Comparison of ENCODE assay signal across 12 cellular contexts in the genomic region with DNA sequence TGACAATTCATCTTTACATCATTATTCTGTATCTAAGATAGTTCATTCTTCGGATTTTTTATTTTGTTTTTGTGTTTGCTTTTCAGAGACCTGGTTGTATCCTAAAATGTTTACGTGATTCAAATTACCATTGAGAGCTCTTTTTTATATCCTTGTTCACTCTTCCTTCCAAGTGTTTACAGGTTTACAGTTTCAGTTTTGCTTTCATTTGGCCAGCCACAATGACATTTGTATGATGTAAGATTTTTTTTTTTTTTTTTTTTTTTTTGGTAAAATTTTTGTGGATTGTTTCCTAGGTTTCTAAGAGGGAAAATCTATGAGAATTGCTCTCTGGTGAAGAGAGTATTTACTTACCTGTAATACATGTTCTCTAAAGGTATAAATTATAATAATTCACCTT. TPM values are rescaled to one million over a fixed set of nuclear protein-coding genes. Genes with fewer than 3 reads are reported as not detected.
DNase-seq lines count a peak whose midpoint lies in the region; ATAC-seq and TF ChIP-seq lines count a peak whose summit lies in the region.
"Had no signal": no experiment of that assay in that cellular context is flagged by ENCODE, and none has a peak within 500 bp of the region (broad histone marks: within the 10 kb centered on the region; RNA-seq: fewer than 3 reads in every experiment).

No MANE protein-coding gene starts in this region.

- peaks cover 6% of the 10 kb centered on the region for H3K27me3 Mint-ChIP-seq in GM23338 (ENCODE audit: insufficient read depth, low read depth, poor library complexity)

- H3K36me3 Mint-ChIP-seq in GM23338 (ENCODE audit: low read depth) = peaks cover 86% of the 10 kb centered on the region
- H3K36me3 Mint-ChIP-seq in activated naive CD4-positive, alpha-beta T cell treated with anti-CD3 and anti-CD28 coated beads, Interleukin-2, amount 50 U/mL, for 72 hours = peaks cover 20 to 36% of the 10 kb centered on the region in 2 donors

- H3F3A ChIP-seq in GM23338 (replicated peaks; ENCODE audit: low read depth) = peaks cover 6% of the 10 kb centered on the region; the same call in 1 of the 2 replicates

- TF ChIP-seq CTCF in AG09319 (IDR thresholded peaks at IDR 0.05; ENCODE audit: low read depth, low read length) = no peak
- TF ChIP-seq CTCF in GM23338 (conservative IDR thresholded peaks at IDR 0.05; ENCODE audit: low read depth in 2 of 2) = no peak
- no peak for TF ChIP-seq CTCF in fibroblast of the aortic adventitia (IDR thresholded peaks at IDR 0.05; ENCODE audit: insufficient read depth, low read length)

- DNase-seq in AG09319 (ENCODE audit: extremely low read depth, low read depth) (peak; percentile 4), GM23338 (ENCODE audit: low spot score) (no peak), fibroblast of the aortic adventitia (ENCODE audit: low read depth) (peak; percentile 20), D341Med (ENCODE audit: low spot score) (no peak), H7 (no peak), AML-193 (lab: John Stamatoyannopoulos, UW) (no peak), COR-L47 (lab: John Stamatoyannopoulos, UW) (no peak)
- no peak for DNase-seq in activated naive CD4-positive, alpha-beta T cell treated with anti-CD3 and anti-CD28 coated beads, Interleukin-2, amount 50 U/mL, for 72 hours (ENCODE audit: low spot score in 2 of 2)
- DNase-seq: NCI-H2107; stimulated activated CD4-positive, alpha-beta T cell treated with anti-CD3 and anti-CD28 coated beads, Interleukin-15, amount 100 ng/mL, for 24 hours had no signal

- no peaks in the 10 kb centered on the region for H3K4me1 ChIP-seq in GM23338 (ENCODE audit: insufficient read depth)

- no peaks in the 10 kb centered on the region; the same call in 2 of the 3 replicates for H3K9me3 Mint-ChIP-seq in GM23338
- no peaks in the 10 kb centered on the region for H3K9me3 Mint-ChIP-seq in activated naive CD4-positive, alpha-beta T cell treated with anti-CD3 and anti-CD28 coated beads, Interleukin-2, amount 50 U/mL, for 72 hours
- H3K9me3 Mint-ChIP-seq: neural crest cell had no signal

- no peak overlapping the region for H3K27ac ChIP-seq in GM23338 (ENCODE audit: low read depth)
- H3K27ac ChIP-seq: cardiac muscle cell had no signal

- H3K4me1 Mint-ChIP-seq in GM23338 = no peaks in the 10 kb centered on the region
- H3K4me1 Mint-ChIP-seq: neural crest cell had no signal

- H3K4me3 ChIP-seq in GM23338 = no peak overlapping the region
- H3K4me3 ChIP-seq in fibroblast of the aortic adventitia (ENCODE audit: low read depth, low read length) = no peak overlapping the region
- H3K4me3 ChIP-seq in H7 (ENCODE audit: insufficient read depth, low read depth, low read length) = no peak overlapping the region
- H3K4me3 ChIP-seq: cardiac muscle cell had no signal

- peaks cover 85% of the 10 kb centered on the region for H3K36me3 ChIP-seq in GM23338 (ENCODE audit: insufficient read depth)
- peaks cover 41% of the 10 kb centered on the region for H3K36me3 ChIP-seq in H7 (replicated peaks; ENCODE audit: control insufficient read depth, insufficient read depth, low read length)

- H2AFZ ChIP-seq in GM23338 = no peak overlapping the region

- H4K20me1 ChIP-seq in GM23338 (replicated peaks; ENCODE audit: insufficient read depth) = peaks cover 24% of the 10 kb centered on the region

- 0 out of 2 replicates have a peak overlapping the region, but pooled peaks have one; percentile 70 for H3K27ac Mint-ChIP-seq in GM23338
- peak overlapping the region; percentile 57 to 75 for H3K27ac Mint-ChIP-seq in activated naive CD4-positive, alpha-beta T cell treated with anti-CD3 and anti-CD28 coated beads, Interleukin-2, amount 50 U/mL, for 72 hours

- no peaks in the 10 kb centered on the region for H3K9me2 ChIP-seq in GM23338 (ENCODE audit: insufficient read depth)

- peaks cover 32% of the 10 kb centered on the region for H3K79me2 ChIP-seq in GM23338 (replicated peaks; ENCODE audit: insufficient read depth)

- no peak for ATAC-seq in GM23338
- no peak for ATAC-seq in activated naive CD4-positive, alpha-beta T cell treated with anti-CD3 and anti-CD28 coated beads, Interleukin-2, amount 50 U/mL, for 72 hours

- H3K4me3 Mint-ChIP-seq in GM23338 = no peak overlapping the region
- H3K4me3 Mint-ChIP-seq: neural crest cell had no signal

- no peak overlapping the region for H3K4me2 ChIP-seq in GM23338

- H3K27me3 ChIP-seq in GM23338 (ENCODE audit: insufficient read depth) (no peaks in the 10 kb centered on the region), H7 (ENCODE audit: control insufficient read depth, insufficient read depth, low read length) (no peaks in the 10 kb centered on the region)
- H3K27me3 ChIP-seq: cardiac muscle cell had no signal

TF ChIP-seq in GM23338, 12 proteins besides CTCF, POLR2A, EP300 and RAD21 (continues in another document):
- no peak for TF ChIP-seq STAT1 (IDR thresholded peaks at IDR 0.05; ENCODE audit: unreplicated experiment)
- TF ChIP-seq CREB1 (CRISPR knock-in tag; IDR thresholded peaks at IDR 0.05; ENCODE audit: low read depth) = no peak
- no peak for TF ChIP-seq POLR2AphosphoS5 (IDR thresholded peaks at IDR 0.05; ENCODE audit: low read depth)
- no peak for TF ChIP-seq ZNF331 (CRISPR knock-in tag; IDR thresholded peaks at IDR 0.05; ENCODE audit: low read depth)
- TF ChIP-seq JUNB (IDR thresholded peaks at IDR 0.05; ENCODE audit: unreplicated experiment) = no peak
- no peak for TF ChIP-seq NANOG (IDR thresholded peaks at IDR 0.05; ENCODE audit: borderline replicate concordance)
- TF ChIP-seq, protein P1, sequence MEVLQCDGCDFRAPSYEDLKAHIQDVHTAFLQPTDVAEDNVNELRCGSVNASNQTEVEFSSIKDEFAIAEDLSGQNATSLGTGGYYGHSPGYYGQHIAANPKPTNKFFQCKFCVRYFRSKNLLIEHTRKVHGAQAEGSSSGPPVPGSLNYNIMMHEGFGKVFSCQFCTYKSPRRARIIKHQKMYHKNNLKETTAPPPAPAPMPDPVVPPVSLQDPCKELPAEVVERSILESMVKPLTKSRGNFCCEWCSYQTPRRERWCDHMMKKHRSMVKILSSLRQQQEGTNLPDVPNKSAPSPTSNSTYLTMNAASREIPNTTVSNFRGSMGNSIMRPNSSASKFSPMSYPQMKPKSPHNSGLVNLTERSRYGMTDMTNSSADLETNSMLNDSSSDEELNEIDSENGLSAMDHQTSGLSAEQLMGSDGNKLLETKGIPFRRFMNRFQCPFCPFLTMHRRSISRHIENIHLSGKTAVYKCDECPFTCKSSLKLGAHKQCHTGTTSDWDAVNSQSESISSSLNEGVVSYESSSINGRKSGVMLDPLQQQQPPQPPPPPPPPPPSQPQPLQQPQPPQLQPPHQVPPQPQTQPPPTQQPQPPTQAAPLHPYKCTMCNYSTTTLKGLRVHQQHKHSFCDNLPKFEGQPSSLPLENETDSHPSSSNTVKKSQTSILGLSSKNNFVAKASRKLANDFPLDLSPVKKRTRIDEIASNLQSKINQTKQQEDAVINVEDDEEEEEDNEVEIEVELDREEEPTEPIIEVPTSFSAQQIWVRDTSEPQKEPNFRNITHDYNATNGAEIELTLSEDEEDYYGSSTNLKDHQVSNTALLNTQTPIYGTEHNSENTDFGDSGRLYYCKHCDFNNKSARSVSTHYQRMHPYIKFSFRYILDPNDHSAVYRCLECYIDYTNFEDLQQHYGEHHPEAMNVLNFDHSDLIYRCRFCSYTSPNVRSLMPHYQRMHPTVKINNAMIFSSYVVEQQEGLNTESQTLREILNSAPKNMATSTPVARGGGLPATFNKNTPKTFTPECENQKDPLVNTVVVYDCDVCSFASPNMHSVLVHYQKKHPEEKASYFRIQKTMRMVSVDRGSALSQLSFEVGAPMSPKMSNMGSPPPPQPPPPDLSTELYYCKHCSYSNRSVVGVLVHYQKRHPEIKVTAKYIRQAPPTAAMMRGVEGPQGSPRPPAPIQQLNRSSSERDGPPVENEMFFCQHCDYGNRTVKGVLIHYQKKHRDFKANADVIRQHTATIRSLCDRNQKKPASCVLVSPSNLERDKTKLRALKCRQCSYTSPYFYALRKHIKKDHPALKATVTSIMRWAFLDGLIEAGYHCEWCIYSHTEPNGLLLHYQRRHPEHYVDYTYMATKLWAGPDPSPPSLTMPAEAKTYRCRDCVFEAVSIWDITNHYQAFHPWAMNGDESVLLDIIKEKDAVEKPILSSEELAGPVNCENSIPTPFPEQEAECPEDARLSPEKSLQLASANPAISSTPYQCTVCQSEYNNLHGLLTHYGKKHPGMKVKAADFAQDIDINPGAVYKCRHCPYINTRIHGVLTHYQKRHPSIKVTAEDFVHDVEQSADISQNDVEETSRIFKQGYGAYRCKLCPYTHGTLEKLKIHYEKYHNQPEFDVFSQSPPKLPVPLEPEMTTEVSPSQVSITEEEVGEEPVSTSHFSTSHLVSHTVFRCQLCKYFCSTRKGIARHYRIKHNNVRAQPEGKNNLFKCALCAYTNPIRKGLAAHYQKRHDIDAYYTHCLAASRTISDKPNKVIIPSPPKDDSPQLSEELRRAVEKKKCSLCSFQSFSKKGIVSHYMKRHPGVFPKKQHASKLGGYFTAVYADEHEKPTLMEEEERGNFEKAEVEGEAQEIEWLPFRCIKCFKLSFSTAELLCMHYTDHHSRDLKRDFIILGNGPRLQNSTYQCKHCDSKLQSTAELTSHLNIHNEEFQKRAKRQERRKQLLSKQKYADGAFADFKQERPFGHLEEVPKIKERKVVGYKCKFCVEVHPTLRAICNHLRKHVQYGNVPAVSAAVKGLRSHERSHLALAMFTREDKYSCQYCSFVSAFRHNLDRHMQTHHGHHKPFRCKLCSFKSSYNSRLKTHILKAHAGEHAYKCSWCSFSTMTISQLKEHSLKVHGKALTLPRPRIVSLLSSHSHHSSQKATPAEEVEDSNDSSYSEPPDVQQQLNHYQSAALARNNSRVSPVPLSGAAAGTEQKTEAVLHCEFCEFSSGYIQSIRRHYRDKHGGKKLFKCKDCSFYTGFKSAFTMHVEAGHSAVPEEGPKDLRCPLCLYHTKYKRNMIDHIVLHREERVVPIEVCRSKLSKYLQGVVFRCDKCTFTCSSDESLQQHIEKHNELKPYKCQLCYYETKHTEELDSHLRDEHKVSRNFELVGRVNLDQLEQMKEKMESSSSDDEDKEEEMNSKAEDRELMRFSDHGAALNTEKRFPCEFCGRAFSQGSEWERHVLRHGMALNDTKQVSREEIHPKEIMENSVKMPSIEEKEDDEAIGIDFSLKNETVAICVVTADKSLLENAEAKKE (CRISPR knock-in tag; IDR thresholded peaks at IDR 0.05) = no peak
- no peak for TF ChIP-seq EZH2 (IDR thresholded peaks at IDR 0.05; ENCODE audit: low read depth, unreplicated experiment)
- TF ChIP-seq ZNF114 (CRISPR knock-in tag; IDR thresholded peaks at IDR 0.05) = no peak

RNA-seq across cellular contexts. Expression of gene SETD5, which starts 55.0 kb away (rescaled TPM):
- total RNA-seq in GM23338 (2014; rRNA removed; shearing (Covaris generic)) = 140 and 172 TPM in 2 replicates
- 132 and 143 TPM in 2 replicates for polyA plus RNA-seq in GM23338 (2016; fragmentation: Nextera tagmentation; extraction: Ambion mirVana)
- 100 to 1,000 TPM; 158 to 170 TPM for total RNA-seq in activated naive CD4-positive, alpha-beta T cell treated with anti-CD3 and anti-CD28 coated beads, Interleukin-2, amount 50 U/mL, for 72 hours
- 62.1 and 80.2 TPM in 2 replicates for total RNA-seq in fibroblast of the aortic adventitia (ENCODE audit: low replicate concordance)
- 99.8 and 139 TPM in 2 replicates for total RNA-seq in H7 (2014; rRNA removed; shearing (Covaris generic))

Comparison
In these comparisons a context has a peak if more than half of its experiments do, and no peak if none do; other contexts are left out.
1. DNase-seq: peak in AG09319 (single experiment) and fibroblast of the aortic adventitia (single experiment); none in GM23338 (single experiment), activated naive CD4-positive, alpha-beta T cell treated with anti-CD3 and anti-CD28 coated beads, Interleukin-2, amount 50 U/mL, for 72 hours (0 of 2), D341Med (single experiment), H7 (single experiment), AML-193 (0 of 2) and COR-L47 (single experiment).